9 cellular contexts compared by ENCODE assay signal in genomic region chr3:111577798-111578685, GRCh38. TPM values are rescaled to one million over a fixed set of nuclear protein-coding genes. Genes with fewer than 3 reads are reported as not detected.
A peak's percentile ranks its signal among the peaks of the same experiment; 100 is the strongest.
DNase-seq lines count a peak whose midpoint lies in the region; ATAC-seq, FAIRE-seq and TF ChIP-seq lines count a peak whose summit lies in the region.
"Had no signal": no experiment of that assay in that cellular context is flagged by ENCODE, and none has a peak within 500 bp of the region (broad histone marks: within the 10 kb centered on the region; RNA-seq: fewer than 3 reads in every experiment).

No MANE protein-coding gene starts in this region.

- H3K4me3 ChIP-seq in A673 (ENCODE audit: low read depth, low read length, poor library complexity, severe bottlenecking): no peak overlapping the region
- H3K4me3 ChIP-seq in HCT116 (replicated peaks in 1 of 2; ENCODE audit: low read depth in 1 of 2, low read length in 2 of 2): no peak overlapping the region
- no peak overlapping the region for H3K4me3 ChIP-seq in LNCaP clone FGC (ENCODE audit: low read depth, low read length)
- H3K4me3 ChIP-seq in WERI-Rb-1 (ENCODE audit: low read depth, low read length): no peak overlapping the region

- RAD21 ChIA-PET in HCT116 (lab: Charles Lee; ENCODE audit: low non-redundant PET in 1 of 2, low total read pairs in 2 of 2, uncharacterized antibody in 2 of 2, unreplicated experiment in 2 of 2): interaction anchor here (0.6 to 1.8 kb wide), 8 partner anchors 88 to 416 kb away, joined by 3 to 12 read pairs (median 4); no protein-coding TSS in a partner anchor

- H2AFZ ChIP-seq in HCT116 (ENCODE audit: low read depth, low read length, poor library complexity, severe bottlenecking): peak overlapping the region; percentile 55

- peak; percentile 83 for ATAC-seq in HCT116

- peak; percentile 47 for DNase-seq in A673 (ENCODE audit: low spot score)
- DNase-seq in GM10248 (ENCODE audit: extremely low spot score): peak; percentile 28
- peak; percentile 69 for DNase-seq in HCT116 (ENCODE audit: low read depth, low spot score)
- DNase-seq in LNCaP clone FGC (ENCODE audit: low read depth): no peak
- DNase-seq in WERI-Rb-1: peak; percentile 22
- peak; percentile 68 for DNase-seq in hepatic stellate cell (ENCODE audit: low spot score)
- no peak for DNase-seq in amygdala (lab: John Stamatoyannopoulos, UW)
- no peak for DNase-seq in GM12891 (ENCODE audit: insufficient read length, low spot score)

- no peak for FAIRE-seq in GM12891 (lab: Jason Lieb, UNC)

- no peaks in the 10 kb centered on the region for H3K36me3 ChIP-seq in A673 (ENCODE audit: insufficient read depth, low read length, poor library complexity, severe bottlenecking)
- no peaks in the 10 kb centered on the region for H3K36me3 ChIP-seq in HCT116 (ENCODE audit: control insufficient read depth in 1 of 2, insufficient read depth in 2 of 2, low read length in 2 of 2)
- H3K36me3 ChIP-seq in WERI-Rb-1: no peaks in the 10 kb centered on the region

- peak overlapping the region; percentile 19; the same call in 1 of the 2 replicates for H3K4me2 ChIP-seq in HCT116 (ENCODE audit: low read length)
- H3K4me2 ChIP-seq: KMS-11 had no signal

- TF ChIP-seq POLR2A in HCT116 (IDR thresholded peaks at IDR 0.05; ENCODE audit: borderline replicate concordance, extremely low read depth, insufficient read depth, insufficient read length) (no peak), GM12891 (IDR thresholded peaks at IDR 0.05; ENCODE audit: low read depth, low read length) (no peak)

- BruUV-seq in A673 (replicated peaks; lab: Mats Ljungman, UMichigan): no TSS peak
- no TSS peak for BruUV-seq in HCT116 (replicated peaks; lab: Mats Ljungman, UMichigan)

- H3K27me3 ChIP-seq in A673 (replicated peaks; ENCODE audit: insufficient read depth, low read depth, low read length, poor library complexity) (no peaks in the 10 kb centered on the region), HCT116 (ENCODE audit: insufficient read depth, low read length) (no peaks in the 10 kb centered on the region), WERI-Rb-1 (ENCODE audit: insufficient read depth, low read depth, severe bottlenecking) (no peaks in the 10 kb centered on the region)

- CTCF ChIA-PET in A673 (lab: Charles Lee) (interaction anchor here (1.1 to 1.5 kb wide), 2 partner anchors 113 to 138 kb away, joined by 4 to 9 read pairs; no protein-coding TSS in a partner anchor), GM10248 (lab: Yijun Ruan, JAX) (interaction anchor here (0.5 to 4.2 kb wide), 21 partner anchors 10 to 437 kb away, joined by 3 to 31 read pairs (median 4); partner anchors contain the start of gene ZBED2), HCT116 (lab: Charles Lee) (interaction anchor here (0.6 to 2.5 kb wide), 18 partner anchors 9 to 534 kb away, joined by 3 to 34 read pairs (median 4); partner anchors contain the start of gene ABHD10)

- no peaks in the 10 kb centered on the region for H4K20me1 ChIP-seq in HCT116 (ENCODE audit: insufficient read depth)

- no peak overlapping the region for H3K27ac ChIP-seq in A673 (ENCODE audit: low read depth, low read length, poor library complexity, severe bottlenecking)
- H3K27ac ChIP-seq in HCT116 (ENCODE audit: low read depth, low read length): peak overlapping the region; percentile 7; the same call in 1 of the 2 replicates
- H3K27ac ChIP-seq in WERI-Rb-1: no peak overlapping the region
- H3K27ac ChIP-seq: KMS-11 had no signal

- no peaks in the 10 kb centered on the region for H3K9me3 ChIP-seq in A673 (ENCODE audit: low read depth, low read length, poor library complexity, severe bottlenecking)
- no peaks in the 10 kb centered on the region for H3K9me3 ChIP-seq in HCT116 (ENCODE audit: control insufficient read depth in 1 of 2, insufficient read depth in 1 of 2, low read depth in 1 of 2, low read length in 2 of 2)
- peaks cover 2% of the 10 kb centered on the region for H3K9me3 ChIP-seq in WERI-Rb-1 (ENCODE audit: severe bottlenecking)

- POLR2A ChIA-PET in A673 (lab: Charles Lee; ENCODE audit: low non-redundant PET): no interaction called here
- POLR2A ChIA-PET in GM10248 (lab: Yijun Ruan, JAX): no interaction called here
- POLR2A ChIA-PET in HCT116 (lab: Charles Lee): interaction anchor here (0.9 to 1.8 kb wide), 2 partner anchors 113 to 282 kb away, joined by 3 to 4 read pairs; no protein-coding TSS in a partner anchor

- no peaks in the 10 kb centered on the region for H3K79me2 ChIP-seq in HCT116 (ENCODE audit: insufficient read depth, low read length)

- TF ChIP-seq CTCF in A673 (conservative IDR thresholded peaks at IDR 0.05; ENCODE audit: low read depth, low read length) (peak; percentile 42; the same call in 1 of the 2 replicates), GM10248 (IDR thresholded peaks at IDR 0.05; ENCODE audit: control extremely low read depth, extremely low read depth, low read depth, missing control alignments) (peak; percentile 45), HCT116 (IDR thresholded peaks at IDR 0.05 in 2 of 3, conservative IDR thresholded peaks at IDR 0.05 in 1 of 3; ENCODE audit: borderline replicate concordance in 1 of 3, insufficient read depth in 1 of 3, low read depth in 2 of 3, low read length in 2 of 3) (peak; percentile 60 to 79 (median 77)), LNCaP clone FGC (IDR thresholded peaks at IDR 0.05; ENCODE audit: control insufficient read depth, extremely low read depth, insufficient read depth) (peak; percentile 81), WERI-Rb-1 (IDR thresholded peaks at IDR 0.05; ENCODE audit: low read depth, low read length) (peak; percentile 52)

- peak; percentile 92 for TF ChIP-seq RAD21 in HCT116 (IDR thresholded peaks at IDR 0.05; ENCODE audit: low read depth)

- H3K4me1 ChIP-seq in A673 (ENCODE audit: insufficient read depth, low read length, poor library complexity, severe bottlenecking) (no peaks in the 10 kb centered on the region), HCT116 (ENCODE audit: control insufficient read depth in 1 of 2, insufficient read depth in 2 of 2, low read length in 2 of 2) (peaks cover 30 to 64% of the 10 kb centered on the region in 2 experiments)

- peak overlapping the region; percentile 7; the same call in 1 of the 2 replicates for H3K9ac ChIP-seq in HCT116 (ENCODE audit: low read length)
- H3K9ac ChIP-seq: KMS-11 had no signal

- intact Hi-C loops in A673 (cut with micrococcal nuclease; ENCODE audit: unreplicated experiment) (no loop called here), HCT116 (cut with micrococcal nuclease) (loop anchor here (1.0 to 10.0 kb wide), 3 partner anchors 113 to 397 kb away; partner anchors contain the start of gene ABHD10)

- no peaks in the 10 kb centered on the region for H3K9me2 ChIP-seq in HCT116 (ENCODE audit: insufficient read depth)

TF ChIP-seq in HCT116, 20 proteins besides CTCF, POLR2A, EP300 and RAD21:
- TF ChIP-seq TCF7L2 (IDR thresholded peaks at IDR 0.05; ENCODE audit: borderline replicate concordance, extremely low read depth, insufficient read depth, insufficient read length): no peak
- peak; percentile 41 for TF ChIP-seq YY1 (IDR thresholded peaks at IDR 0.05; ENCODE audit: extremely low read depth, insufficient replicate concordance, low read depth, low read length)
- 0 out of 2 replicates have a peak, but pooled peaks have one; percentile 21 for TF ChIP-seq CEBPB (IDR thresholded peaks at IDR 0.05; ENCODE audit: low read depth)
TF ChIP-seq in HCT116: peak in this region for 2.

TF ChIP-seq in GM12891, 5 proteins besides CTCF, POLR2A, EP300 and RAD21:
- TF ChIP-seq POLR2AphosphoS5 (IDR thresholded peaks at IDR 0.05; ENCODE audit: low read depth, low read length) (no peak), POU2F2 (IDR thresholded peaks at IDR 0.05; ENCODE audit: low read depth, low read length) (no peak), SPI1 (IDR thresholded peaks at IDR 0.05; ENCODE audit: low read depth, low read length) (no peak), PAX5 (IDR thresholded peaks at IDR 0.05; ENCODE audit: insufficient read depth, low read length, severe bottlenecking) (no peak), TAF1 (IDR thresholded peaks at IDR 0.05; ENCODE audit: low read depth, low read length) (no peak)

RNA-seq across cellular contexts. Expression of gene ZBED2, which starts 17.1 kb away (rescaled TPM):
- total RNA-seq in A673 (2021) (not detected in 2 replicates), HCT116 (2021; ENCODE audit: unreplicated experiment) (16.1 TPM)
- polyA plus RNA-seq in HCT116 (2012): 3.9 and 5.6 TPM in 2 replicates
- polyA plus RNA-seq in GM12891 (2012; ENCODE audit: low read depth, missing spikeins): 0.77 TPM

RNA-seq across cellular contexts. Expression of gene CD96, which starts 36.0 kb away (rescaled TPM):
- total RNA-seq in A673 (2021) (not detected in 2 replicates), HCT116 (2021; ENCODE audit: unreplicated experiment) (0.42 TPM)
- 0.16 and 0.35 TPM in 2 replicates for polyA plus RNA-seq in HCT116 (2012)
- 0.13 TPM for polyA plus RNA-seq in GM12891 (2012; ENCODE audit: low read depth, missing spikeins)

Comparison
In these comparisons a context has a peak if more than half of its experiments do, and no peak if none do; other contexts are left out.
1. DNase-seq: peak in A673 (single experiment), GM10248 (single experiment), HCT116 (single experiment), WERI-Rb-1 (single experiment) and hepatic stellate cell (single experiment); none in LNCaP clone FGC (single experiment), amygdala (0 of 56) and GM12891 (single experiment).
2. RNA of gene ZBED2, which starts 17.1 kb away (total RNA-seq): 16.1 TPM in HCT116 (single experiment); not detected in A673; every median in the first group is over 10 times any median in the second.
3. Peak in every context shown above with its lines, with median percentiles within 50 percentile points of each other: CTCF ChIP-seq.